Comparison of ENCODE assay signal across 26 cellular contexts in genomic region chr10:132146271-132146671, GRCh38. TPM values are rescaled to one million over a fixed set of nuclear protein-coding genes. Genes with fewer than 3 reads are reported as not detected.
DNase-seq lines count a peak whose midpoint lies in the region; ATAC-seq and TF ChIP-seq lines count a peak whose summit lies in the region.
"Had no signal": no experiment of that assay in that cellular context is flagged by ENCODE, and none has a peak within 500 bp of the region (broad histone marks: within the 10 kb centered on the region; RNA-seq: fewer than 3 reads in every experiment).

No MANE protein-coding gene starts in this region.

- H4K8ac ChIP-seq in mesendoderm (ENCODE audit: low read depth, low read length): no peak overlapping the region

- TF ChIP-seq CTCF in DND-41 (IDR thresholded peaks at IDR 0.05; ENCODE audit: borderline replicate concordance, extremely low read depth, low read length, poor library complexity, severe bottlenecking) (peak; percentile 22), glutamatergic neuron (IDR thresholded peaks at IDR 0.05; ENCODE audit: partially characterized antibody, unreplicated experiment) (no peak), GM10266 (IDR thresholded peaks at IDR 0.05; ENCODE audit: control insufficient read depth, insufficient read depth, low read depth, missing control alignments) (no peak)

- H2BK15ac ChIP-seq in mesendoderm (replicated peaks; ENCODE audit: low read depth): no peak overlapping the region

- H3K36me3 Mint-ChIP-seq in glutamatergic neuron (ENCODE audit: unreplicated experiment): no peaks in the 10 kb centered on the region
- H3K36me3 Mint-ChIP-seq: activated naive CD8-positive, alpha-beta T cell treated with anti-CD3 and anti-CD28 coated beads for 36 hours; CD8-positive, alpha-beta T cell; naive thymus-derived CD8-positive, alpha-beta T cell; stimulated activated effector memory CD8-positive, alpha-beta T cell treated with anti-CD3 and anti-CD28 coated beads, Interleukin-12 subunit alpha, Interleukin-12 subunit beta, amount 100 ng/mL, for 72 hours; type B pancreatic cell had no signal

- H2BK120ac ChIP-seq in mesendoderm (ENCODE audit: low read depth, low read length): no peak overlapping the region

- no peak for DNase-seq in DND-41
- peak; percentile 14 for DNase-seq in glutamatergic neuron
- peak; percentile 32 for DNase-seq in mesendoderm
- no peak for DNase-seq in GM10266 (ENCODE audit: extremely low spot score)
- no peak for DNase-seq in AG08396 (ENCODE audit: low spot score)
- DNase-seq: activated CD4-positive, CD25-positive, alpha-beta regulatory T cell; activated CD8-positive, alpha-beta T cell treated with anti-CD3 and anti-CD28 coated beads for 36 hours; activated naive CD8-positive, alpha-beta T cell treated with anti-CD3 and anti-CD28 coated beads for 36 hours; CD8-positive, alpha-beta T cell; endodermal cell; foreskin fibroblast; GM23248; Karpas-422; NCI-H1436 treated with DMSO at 0.1 percent for 48 hours; retina; stimulated activated CD4-positive, alpha-beta T cell treated with anti-CD3 and anti-CD28 coated beads, Interleukin-12 subunit alpha, Interleukin-12 subunit beta, amount 100 ng/mL, for 4 hours; stimulated activated CD4-positive, alpha-beta T cell treated with anti-CD3 and anti-CD28 coated beads, Interleukin-4, amount 100 ng/mL, for 24 hours had no signal

- WGBS in mesendoderm (ENCODE audit: extremely low coverage, insufficient coverage, low lambda C conversion rate): no CpG with 5 or more reads among the region's 8 CpGs

- no peak overlapping the region for H3K4me3 ChIP-seq in BLaER1
- no peak overlapping the region for H3K4me3 ChIP-seq in DND-41 (ENCODE audit: low read depth in 1 of 2, low read length in 2 of 2)
- H3K4me3 ChIP-seq in mesendoderm (ENCODE audit: low read length): no peak overlapping the region
- H3K4me3 ChIP-seq: GM23248, SJSA1 had no signal

- no peak overlapping the region for H2AFZ ChIP-seq in DND-41 (ENCODE audit: low read depth, low read length)
- H2AFZ ChIP-seq: GM23248 had no signal

- H3K4me3 Mint-ChIP-seq in glutamatergic neuron (ENCODE audit: unreplicated experiment): no peak overlapping the region
- H3K4me3 Mint-ChIP-seq: activated CD8-positive, alpha-beta T cell treated with anti-CD3 and anti-CD28 coated beads for 36 hours; activated naive CD8-positive, alpha-beta T cell treated with anti-CD3 and anti-CD28 coated beads for 36 hours; CD8-positive, alpha-beta T cell; endodermal cell; naive thymus-derived CD8-positive, alpha-beta T cell; stimulated activated effector memory CD8-positive, alpha-beta T cell treated with anti-CD3 and anti-CD28 coated beads, Interleukin-12 subunit alpha, Interleukin-12 subunit beta, amount 100 ng/mL, for 72 hours; type B pancreatic cell had no signal

- no peak for ATAC-seq in DND-41 (ENCODE audit: insufficient read depth, low read depth)
- no peak for ATAC-seq in GM19463 (IDR thresholded peaks at IDR 0.05; ENCODE audit: unreplicated experiment)
- ATAC-seq: activated CD8-positive, alpha-beta T cell treated with anti-CD3 and anti-CD28 coated beads for 36 hours; CD8-positive, alpha-beta T cell; esophagus mucosa; naive thymus-derived CD8-positive, alpha-beta T cell; Panc1; stimulated activated effector memory CD8-positive, alpha-beta T cell treated with anti-CD3 and anti-CD28 coated beads, Interleukin-12 subunit alpha, Interleukin-12 subunit beta, amount 100 ng/mL, for 72 hours had no signal

- H3K9me3 Mint-ChIP-seq in glutamatergic neuron (ENCODE audit: unreplicated experiment): no peaks in the 10 kb centered on the region
- H3K9me3 Mint-ChIP-seq: activated CD8-positive, alpha-beta T cell treated with anti-CD3 and anti-CD28 coated beads for 36 hours; activated naive CD8-positive, alpha-beta T cell treated with anti-CD3 and anti-CD28 coated beads for 36 hours; CD8-positive, alpha-beta T cell; endodermal cell; naive thymus-derived CD8-positive, alpha-beta T cell; stimulated activated effector memory CD8-positive, alpha-beta T cell treated with anti-CD3 and anti-CD28 coated beads, Interleukin-12 subunit alpha, Interleukin-12 subunit beta, amount 100 ng/mL, for 72 hours; type B pancreatic cell had no signal

- H3K4ac ChIP-seq in mesendoderm (ENCODE audit: low read depth, low read length): no peak overlapping the region

- no peaks in the 10 kb centered on the region for H3K9me3 ChIP-seq in BLaER1
- no peaks in the 10 kb centered on the region for H3K9me3 ChIP-seq in DND-41 (ENCODE audit: insufficient read depth, low read length, severe bottlenecking)
- H3K9me3 ChIP-seq: SJSA1 had no signal

- H3K9ac ChIP-seq in BLaER1: no peak overlapping the region
- no peak overlapping the region for H3K9ac ChIP-seq in DND-41 (ENCODE audit: low read depth, low read length)
- H3K9ac ChIP-seq in mesendoderm (ENCODE audit: low read length): no peak overlapping the region
- H3K9ac ChIP-seq: GM23248 had no signal

- H3K4me2 ChIP-seq in BLaER1 (peak overlapping the region; percentile 34; the same call in 1 of the 2 replicates), DND-41 (ENCODE audit: insufficient read depth, low read length) (no peak overlapping the region), mesendoderm (ENCODE audit: low read length) (no peak overlapping the region)

- H3K36me3 ChIP-seq in BLaER1 (no peaks in the 10 kb centered on the region), DND-41 (ENCODE audit: insufficient read depth, low read length) (no peaks in the 10 kb centered on the region), mesendoderm (ENCODE audit: control insufficient read depth, insufficient read depth, low read length) (no peaks in the 10 kb centered on the region)
- H3K36me3 ChIP-seq: SJSA1 had no signal

- H3K27me3 Mint-ChIP-seq in glutamatergic neuron (ENCODE audit: unreplicated experiment): peaks cover 3% of the 10 kb centered on the region
- H3K27me3 Mint-ChIP-seq: type B pancreatic cell had no signal

- no peak overlapping the region for H3K27ac Mint-ChIP-seq in glutamatergic neuron (ENCODE audit: unreplicated experiment)
- H3K27ac Mint-ChIP-seq: activated CD8-positive, alpha-beta T cell treated with anti-CD3 and anti-CD28 coated beads for 36 hours; activated naive CD8-positive, alpha-beta T cell treated with anti-CD3 and anti-CD28 coated beads for 36 hours; CD8-positive, alpha-beta T cell; endodermal cell; naive thymus-derived CD8-positive, alpha-beta T cell; stimulated activated effector memory CD8-positive, alpha-beta T cell treated with anti-CD3 and anti-CD28 coated beads, Interleukin-12 subunit alpha, Interleukin-12 subunit beta, amount 100 ng/mL, for 72 hours; type B pancreatic cell had no signal

- peaks cover 5% of the 10 kb centered on the region for H3K4me1 Mint-ChIP-seq in glutamatergic neuron (ENCODE audit: low read depth, unreplicated experiment)
- H3K4me1 Mint-ChIP-seq: activated naive CD8-positive, alpha-beta T cell treated with anti-CD3 and anti-CD28 coated beads for 36 hours; endodermal cell; stimulated activated effector memory CD8-positive, alpha-beta T cell treated with anti-CD3 and anti-CD28 coated beads, Interleukin-12 subunit alpha, Interleukin-12 subunit beta, amount 100 ng/mL, for 72 hours had no signal

- no peak overlapping the region for H3K23ac ChIP-seq in mesendoderm (ENCODE audit: low read length)

- H2BK5ac ChIP-seq in mesendoderm (ENCODE audit: low read length): no peak overlapping the region

- no peak overlapping the region for H3K18ac ChIP-seq in mesendoderm (ENCODE audit: low read length)

- H3K79me2 ChIP-seq in DND-41 (ENCODE audit: insufficient read depth, low read length): no peaks in the 10 kb centered on the region
- no peaks in the 10 kb centered on the region for H3K79me2 ChIP-seq in mesendoderm (ENCODE audit: control insufficient read depth, insufficient read depth, low read length)

- H3K27ac ChIP-seq in BLaER1: no peak overlapping the region
- H3K27ac ChIP-seq in DND-41 (ENCODE audit: low read length): no peak overlapping the region
- H3K27ac ChIP-seq in mesendoderm (ENCODE audit: low read depth, low read length): no peak overlapping the region
- H3K27ac ChIP-seq: GM23248, HL-60, SJSA1 had no signal

- H3K4me1 ChIP-seq in BLaER1 (peaks cover 22% of the 10 kb centered on the region), DND-41 (ENCODE audit: insufficient read depth, low read length) (no peaks in the 10 kb centered on the region), mesendoderm (ENCODE audit: control insufficient read depth, low read depth, low read length) (no peaks in the 10 kb centered on the region)
- H3K4me1 ChIP-seq: SJSA1 had no signal

- H4K20me1 ChIP-seq in BLaER1 (no peaks in the 10 kb centered on the region), DND-41 (ENCODE audit: insufficient read depth, low read length) (no peaks in the 10 kb centered on the region; the same call in 1 of the 2 replicates)

- H3K27me3 ChIP-seq in BLaER1 (peaks cover 18% of the 10 kb centered on the region), DND-41 (ENCODE audit: insufficient read depth, low read length, poor library complexity) (no peaks in the 10 kb centered on the region), mesendoderm (ENCODE audit: insufficient read depth, low read length, poor library complexity) (no peaks in the 10 kb centered on the region)
- H3K27me3 ChIP-seq: SJSA1 had no signal

- no peak overlapping the region for H3K56ac ChIP-seq in mesendoderm (ENCODE audit: low read length)

- no peak overlapping the region for H2AK5ac ChIP-seq in mesendoderm (ENCODE audit: low read length)

- no peak overlapping the region for H4K5ac ChIP-seq in mesendoderm (ENCODE audit: low read length)

- no peaks in the 10 kb centered on the region for H3K79me1 ChIP-seq in mesendoderm (ENCODE audit: low read length)

RNA-seq across cellular contexts. Expression of gene DPYSL4, which starts 40.5 kb away (rescaled TPM):
- total RNA-seq in glutamatergic neuron (ENCODE audit: unreplicated experiment): 402 TPM
- 5.6 TPM for polyA plus RNA-seq in mesendoderm (2013, experiment 1 of 2)
- polyA plus RNA-seq in mesendoderm (2013, experiment 2 of 2): 5.8 TPM

Comparison
In these comparisons a context has a peak if more than half of its experiments do, and no peak if none do; other contexts are left out.
1. DNase-seq: peak in glutamatergic neuron (single experiment) and mesendoderm (single experiment); none in DND-41 (single experiment), GM10266 (single experiment) and AG08396 (single experiment).